ENCODE assay signal across 1 cellular context in the genomic region with DNA sequence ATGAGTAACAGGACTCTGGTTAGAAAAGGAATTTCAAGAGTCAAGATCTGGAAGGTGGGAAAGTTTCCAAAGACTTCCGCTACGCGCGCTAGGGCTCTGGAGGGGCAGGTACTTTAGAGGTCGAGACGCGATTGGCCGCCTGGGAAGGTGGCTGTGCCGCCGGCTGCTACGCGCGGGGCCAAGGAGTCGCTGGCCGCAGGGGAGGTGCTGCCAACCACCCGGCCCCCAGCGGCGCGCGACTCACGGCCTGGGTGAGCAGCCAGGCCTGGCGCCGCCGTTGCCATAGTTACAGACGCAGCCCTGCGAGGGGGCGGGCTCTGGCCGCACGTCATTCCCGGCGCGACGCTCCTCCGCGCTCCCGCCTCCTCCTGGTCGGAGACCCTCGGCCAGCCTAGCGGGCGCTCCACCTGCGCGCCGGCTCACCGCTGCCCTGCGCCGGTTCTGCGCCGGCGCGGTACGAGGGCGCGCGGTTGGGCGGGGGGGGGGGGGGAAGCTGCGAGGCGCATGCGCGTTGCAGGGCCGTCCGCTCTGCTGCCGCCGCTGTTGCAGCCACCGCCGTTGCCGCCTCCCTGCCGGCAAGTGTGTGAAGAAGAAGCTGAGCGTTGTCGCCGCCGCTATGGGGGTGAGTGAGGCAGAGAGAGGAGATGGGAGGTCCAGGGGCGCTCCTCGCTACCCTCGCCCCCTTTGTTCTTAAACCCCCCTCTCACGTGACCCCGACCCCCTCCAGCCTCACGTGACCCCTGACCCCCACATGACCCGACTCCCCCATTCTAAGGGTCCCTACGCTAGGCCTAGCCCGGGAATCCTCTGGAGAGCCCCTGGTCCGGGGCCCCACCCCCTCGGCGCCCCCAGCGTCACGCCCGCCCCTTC.
TF ChIP-seq lines count a peak whose summit lies in the region.

A gene (plus strand): TSS at position 522 of the 870 bp plus-strand sequence. CDS start 95 bp downstream, at position 617.

TF ChIP-seq in neural cell, 6 proteins besides CTCF, POLR2A, EP300 and RAD21:
- no peak for TF ChIP-seq TAF1 (IDR thresholded peaks at IDR 0.05; ENCODE audit: low read depth)
- TF ChIP-seq SMC3 (conservative IDR thresholded peaks at IDR 0.05; ENCODE audit: poor library complexity) = peak; percentile 59
- TF ChIP-seq, protein P1, sequence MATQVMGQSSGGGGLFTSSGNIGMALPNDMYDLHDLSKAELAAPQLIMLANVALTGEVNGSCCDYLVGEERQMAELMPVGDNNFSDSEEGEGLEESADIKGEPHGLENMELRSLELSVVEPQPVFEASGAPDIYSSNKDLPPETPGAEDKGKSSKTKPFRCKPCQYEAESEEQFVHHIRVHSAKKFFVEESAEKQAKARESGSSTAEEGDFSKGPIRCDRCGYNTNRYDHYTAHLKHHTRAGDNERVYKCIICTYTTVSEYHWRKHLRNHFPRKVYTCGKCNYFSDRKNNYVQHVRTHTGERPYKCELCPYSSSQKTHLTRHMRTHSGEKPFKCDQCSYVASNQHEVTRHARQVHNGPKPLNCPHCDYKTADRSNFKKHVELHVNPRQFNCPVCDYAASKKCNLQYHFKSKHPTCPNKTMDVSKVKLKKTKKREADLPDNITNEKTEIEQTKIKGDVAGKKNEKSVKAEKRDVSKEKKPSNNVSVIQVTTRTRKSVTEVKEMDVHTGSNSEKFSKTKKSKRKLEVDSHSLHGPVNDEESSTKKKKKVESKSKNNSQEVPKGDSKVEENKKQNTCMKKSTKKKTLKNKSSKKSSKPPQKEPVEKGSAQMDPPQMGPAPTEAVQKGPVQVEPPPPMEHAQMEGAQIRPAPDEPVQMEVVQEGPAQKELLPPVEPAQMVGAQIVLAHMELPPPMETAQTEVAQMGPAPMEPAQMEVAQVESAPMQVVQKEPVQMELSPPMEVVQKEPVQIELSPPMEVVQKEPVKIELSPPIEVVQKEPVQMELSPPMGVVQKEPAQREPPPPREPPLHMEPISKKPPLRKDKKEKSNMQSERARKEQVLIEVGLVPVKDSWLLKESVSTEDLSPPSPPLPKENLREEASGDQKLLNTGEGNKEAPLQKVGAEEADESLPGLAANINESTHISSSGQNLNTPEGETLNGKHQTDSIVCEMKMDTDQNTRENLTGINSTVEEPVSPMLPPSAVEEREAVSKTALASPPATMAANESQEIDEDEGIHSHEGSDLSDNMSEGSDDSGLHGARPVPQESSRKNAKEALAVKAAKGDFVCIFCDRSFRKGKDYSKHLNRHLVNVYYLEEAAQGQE (IDR thresholded peaks at IDR 0.05; ENCODE audit: borderline replicate concordance) = peak; percentile 68
- TF ChIP-seq MXI1 (conservative IDR thresholded peaks at IDR 0.05; ENCODE audit: poor library complexity, severe bottlenecking) = peak; percentile 96
- TF ChIP-seq POLR2AphosphoS5 (IDR thresholded peaks at IDR 0.05) = peak; percentile 93
- no peak for TF ChIP-seq EZH2 (IDR thresholded peaks at IDR 0.05; ENCODE audit: borderline replicate concordance, insufficient read depth, low read length, poor library complexity, severe bottlenecking)
TF ChIP-seq in neural cell: peak in this region for 4.
